ENCODE assay signal across 19 cellular contexts in genomic region chr10:62031522-62031921, GRCh38.
A peak's percentile ranks its signal among the peaks of the same experiment; 100 is the strongest.
DNase-seq lines count a peak whose midpoint lies in the region; ATAC-seq and TF ChIP-seq lines count a peak whose summit lies in the region.
"Had no signal": no experiment of that assay in that cellular context is flagged by ENCODE, and none has a peak within 500 bp of the region (broad histone marks: within the 10 kb centered on the region; RNA-seq: fewer than 3 reads in every experiment).

No MANE protein-coding gene starts in this region.

- H3K4me3 ChIP-seq in Loucy (ENCODE audit: low read length, poor library complexity, severe bottlenecking) (peak overlapping the region; percentile 1), hepatocyte (no peak overlapping the region)
- H3K4me3 ChIP-seq: suprapubic skin, vagina had no signal

- 89% methylated on average over 2 of the region's 2 CpGs for WGBS in hepatocyte (ENCODE audit: low lambda C conversion rate, missing lambda C conversion rate)

- H3K9me2 ChIP-seq in Loucy (replicated peaks; ENCODE audit: low read depth, low read length) (no peaks in the 10 kb centered on the region), hepatocyte (replicated peaks; ENCODE audit: insufficient read depth) (no peaks in the 10 kb centered on the region)

- H3K4me2 ChIP-seq in Loucy (ENCODE audit: low read depth, low read length, poor library complexity, severe bottlenecking) (peak overlapping the region; percentile 58), hepatocyte (no peak overlapping the region)

- H3F3A ChIP-seq in Loucy (ENCODE audit: low read depth), result no peaks in the 10 kb centered on the region; the same call in 1 of the 2 replicates

- H3K27ac ChIP-seq in hepatocyte, result peak overlapping the region; percentile 8
- H3K27ac ChIP-seq: suprapubic skin, vagina had no signal

- no peaks in the 10 kb centered on the region for H3K9me3 Mint-ChIP-seq in stimulated activated naive CD8-positive, alpha-beta T cell treated with anti-CD3 and anti-CD28 coated beads, Interleukin-15, Interleukin-2, amounts not matched to agents 100 ng/mL and 50 ng/mL, for 24 hours
- H3K9me3 Mint-ChIP-seq: immature natural killer cell had no signal

- TF ChIP-seq CTCF in Loucy (conservative IDR thresholded peaks at IDR 0.05; ENCODE audit: low read length) (no peak), hepatocyte (IDR thresholded peaks at IDR 0.05; ENCODE audit: poor library complexity) (no peak)

- peaks cover 71% of the 10 kb centered on the region for H3K4me1 ChIP-seq in Loucy (ENCODE audit: insufficient read depth, low read length, poor library complexity, severe bottlenecking)
- H3K4me1 ChIP-seq in hepatocyte (ENCODE audit: insufficient read depth), result peaks cover 15% of the 10 kb centered on the region

- no peaks in the 10 kb centered on the region for H3K27me3 Mint-ChIP-seq in stimulated activated naive CD8-positive, alpha-beta T cell treated with anti-CD3 and anti-CD28 coated beads, Interleukin-15, Interleukin-2, amounts not matched to agents 100 ng/mL and 50 ng/mL, for 24 hours

- H3K79me2 ChIP-seq in Loucy (ENCODE audit: insufficient read depth, low read length) (peaks cover 97% of the 10 kb centered on the region), hepatocyte (peaks cover 88% of the 10 kb centered on the region)

- peak overlapping the region; percentile 14 for H3K27ac Mint-ChIP-seq in stimulated activated naive CD8-positive, alpha-beta T cell treated with anti-CD3 and anti-CD28 coated beads, Interleukin-15, Interleukin-2, amounts not matched to agents 100 ng/mL and 50 ng/mL, for 24 hours
- H3K27ac Mint-ChIP-seq: immature natural killer cell had no signal

- H3K4me3 Mint-ChIP-seq in stimulated activated naive CD8-positive, alpha-beta T cell treated with anti-CD3 and anti-CD28 coated beads, Interleukin-15, Interleukin-2, amounts not matched to agents 100 ng/mL and 50 ng/mL, for 24 hours, result no peak overlapping the region
- H3K4me3 Mint-ChIP-seq: immature natural killer cell had no signal

- H3K36me3 ChIP-seq in Loucy (ENCODE audit: insufficient read depth, low read length), result peaks cover 47% of the 10 kb centered on the region
- H3K36me3 ChIP-seq in hepatocyte (replicated peaks; ENCODE audit: insufficient read depth, low read depth), result no peaks in the 10 kb centered on the region
- H3K36me3 ChIP-seq: suprapubic skin, vagina had no signal

- no peaks in the 10 kb centered on the region for H3K27me3 ChIP-seq in Loucy (ENCODE audit: insufficient read depth, low read length, poor library complexity, severe bottlenecking)
- no peaks in the 10 kb centered on the region for H3K27me3 ChIP-seq in hepatocyte
- H3K27me3 ChIP-seq: suprapubic skin, vagina had no signal

- H3K9ac ChIP-seq in Loucy (ENCODE audit: low read depth, low read length, poor library complexity, severe bottlenecking), result peak overlapping the region; percentile 46

- H4K20me1 ChIP-seq in Loucy (ENCODE audit: insufficient read depth, low read length, poor library complexity, severe bottlenecking), result peaks cover under 1% of the 10 kb centered on the region
- no peaks in the 10 kb centered on the region for H4K20me1 ChIP-seq in hepatocyte (ENCODE audit: insufficient read depth, poor library complexity, severe bottlenecking)

- H3K36me3 Mint-ChIP-seq in stimulated activated naive CD8-positive, alpha-beta T cell treated with anti-CD3 and anti-CD28 coated beads, Interleukin-15, Interleukin-2, amounts not matched to agents 100 ng/mL and 50 ng/mL, for 24 hours (ENCODE audit: low read depth), result peaks cover 52% of the 10 kb centered on the region

- H3K9me3 ChIP-seq in Loucy (ENCODE audit: insufficient read depth, low read depth, low read length) (no peaks in the 10 kb centered on the region), hepatocyte (ENCODE audit: low read depth) (no peaks in the 10 kb centered on the region)
- H3K9me3 ChIP-seq: suprapubic skin, vagina had no signal

- ATAC-seq in stimulated activated naive CD8-positive, alpha-beta T cell treated with anti-CD3 and anti-CD28 coated beads, Interleukin-15, Interleukin-2, amounts not matched to agents 100 U/mL and 50 U/mL, for 24 hours, result no peak
- ATAC-seq in left lobe of liver, result no peak

- no peak overlapping the region for H2AFZ ChIP-seq in Loucy (ENCODE audit: low read length)
- no peak overlapping the region for H2AFZ ChIP-seq in hepatocyte

- DNase-seq in stimulated activated naive CD8-positive, alpha-beta T cell treated with anti-CD3 and anti-CD28 coated beads, Interleukin-15, Interleukin-2, amounts not matched to agents 100 U/mL and 50 U/mL, for 24 hours, result no peak
- no peak for DNase-seq in hepatocyte (ENCODE audit: low spot score)
- no peak for DNase-seq in A172 (ENCODE audit: low spot score)
- no peak for DNase-seq in medulla oblongata (ENCODE audit: extremely low spot score)
- no peak for DNase-seq in left lobe of liver (ENCODE audit: low spot score)
- DNase-seq: activated CD4-positive, alpha-beta T cell treated with anti-CD3 and anti-CD28 coated beads for 4 hours; cerebellar nuclear complex; EL; erythroblast; foreskin fibroblast; immature natural killer cell; KG1; NCI-H187; NCI-H774; Right ventricle myocardium superior had no signal

- H3K4me1 Mint-ChIP-seq in stimulated activated naive CD8-positive, alpha-beta T cell treated with anti-CD3 and anti-CD28 coated beads, Interleukin-15, Interleukin-2, amounts not matched to agents 100 ng/mL and 50 ng/mL, for 24 hours (ENCODE audit: low read depth), result peaks cover 75% of the 10 kb centered on the region
